Comparison of ENCODE assay signal across 8 cellular contexts in the genomic region with DNA sequence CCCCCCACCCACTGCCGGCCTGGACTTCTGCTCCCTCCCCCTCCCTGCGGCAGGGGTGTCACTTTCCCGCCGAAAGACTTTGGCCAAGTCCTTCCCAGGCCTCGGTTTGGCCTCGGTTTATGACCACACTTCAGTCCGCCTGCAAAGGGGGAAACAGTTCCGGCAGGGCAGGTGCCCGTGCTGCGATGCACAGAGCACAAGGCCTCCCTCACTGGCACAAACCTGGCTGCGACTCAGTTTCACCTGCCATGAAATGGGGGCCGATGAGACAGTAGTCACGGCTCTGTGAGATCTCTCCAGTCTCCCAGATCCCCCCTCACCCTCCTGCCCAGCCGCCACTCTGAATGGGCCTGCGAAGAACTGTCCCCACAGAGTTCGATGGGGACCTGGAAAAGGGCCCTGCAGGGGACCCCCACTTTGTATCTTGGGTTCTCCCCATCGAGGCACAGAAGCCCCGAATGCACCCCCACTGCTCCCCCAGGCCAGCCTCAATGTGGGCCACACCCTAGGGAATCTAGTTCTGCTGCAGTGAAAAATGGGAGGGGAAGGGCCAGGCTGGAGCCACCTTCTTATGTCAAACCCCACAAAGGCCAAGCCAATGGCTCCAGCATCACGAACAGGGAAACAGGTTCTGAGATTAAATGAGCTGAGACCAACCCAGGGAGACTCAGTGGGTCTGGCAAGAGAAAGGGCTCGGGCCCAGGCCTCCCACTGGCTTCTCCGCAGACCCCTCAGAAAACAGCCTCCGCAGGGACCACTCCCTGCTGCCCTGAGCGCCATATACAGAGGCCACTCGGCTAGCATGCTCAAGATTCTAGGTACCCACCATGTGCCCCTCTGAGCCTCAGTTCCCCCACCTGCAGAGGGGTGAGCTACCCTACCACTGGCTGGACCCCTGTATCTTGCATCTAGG. TPM values are rescaled to one million over a fixed set of nuclear protein-coding genes. Genes with fewer than 3 reads are reported as not detected.
A peak's percentile ranks its signal among the peaks of the same experiment; 100 is the strongest.
DNase-seq lines count a peak whose midpoint lies in the region; ATAC-seq and TF ChIP-seq lines count a peak whose summit lies in the region.

No MANE protein-coding gene starts in this region.

- H3K9ac ChIP-seq in iPS-15b (ENCODE audit: low read depth, low read length) (no peak overlapping the region), skeletal muscle tissue (ENCODE audit: low read depth in 1 of 3, low read length in 3 of 3) (peak overlapping the region in 1 of 3 donors; percentile 45)

- no peak overlapping the region for H3K27ac Mint-ChIP-seq in WTC11
- H3K27ac Mint-ChIP-seq in glutamatergic neuron (ENCODE audit: unreplicated experiment) = no peak overlapping the region

- H3K4me1 ChIP-seq in iPS-15b (ENCODE audit: control insufficient read depth, insufficient read depth, low read length) (peaks cover 4% of the 10 kb centered on the region), skeletal muscle tissue (ENCODE audit: control insufficient read depth in 3 of 3, insufficient read depth in 3 of 3, low read length in 3 of 3) (peaks cover 62 to 67% (median 64%) of the 10 kb centered on the region in 3 donors)

- peak overlapping the region; percentile 57 for H3K27ac ChIP-seq in skeletal muscle tissue (ENCODE audit: low read depth, low read length)

- peaks cover 3% of the 10 kb centered on the region for H3K36me3 ChIP-seq in iPS-15b (ENCODE audit: control insufficient read depth, insufficient read depth, low read length)
- H3K36me3 ChIP-seq in skeletal muscle tissue (ENCODE audit: control insufficient read depth in 3 of 3, insufficient read depth in 3 of 3, low read length in 3 of 3) = peaks cover 0 to 2% (median 0%) of the 10 kb centered on the region in 3 donors

- H3K4me3 Mint-ChIP-seq in WTC11 (peak overlapping the region; percentile 55), glutamatergic neuron (ENCODE audit: unreplicated experiment) (no peak overlapping the region)

- ATAC-seq in WTC11 (no peak; the same call in 1 of the 2 replicates), GM18511 (IDR thresholded peaks at IDR 0.05; ENCODE audit: unreplicated experiment) (no peak), HG03045 (IDR thresholded peaks at IDR 0.05; ENCODE audit: unreplicated experiment) (no peak)

- H3K27me3 ChIP-seq in iPS-15b (ENCODE audit: control insufficient read depth, insufficient read depth, low read length) = no peaks in the 10 kb centered on the region
- H3K27me3 ChIP-seq in skeletal muscle tissue (ENCODE audit: control insufficient read depth in 3 of 3, insufficient read depth in 3 of 3, low read length in 3 of 3) = no peaks in the 10 kb centered on the region

- H3K36me3 Mint-ChIP-seq in WTC11 = no peaks in the 10 kb centered on the region
- H3K36me3 Mint-ChIP-seq in glutamatergic neuron (ENCODE audit: unreplicated experiment) = no peaks in the 10 kb centered on the region

- H3K9me3 ChIP-seq in iPS-15b (ENCODE audit: control insufficient read depth, insufficient read depth, low read length) (no peaks in the 10 kb centered on the region), skeletal muscle tissue (ENCODE audit: control insufficient read depth in 3 of 3, low read length in 3 of 3) (no peaks in the 10 kb centered on the region)

- H3K27me3 Mint-ChIP-seq in WTC11 (ENCODE audit: low read depth) = no peaks in the 10 kb centered on the region
- peaks cover 6% of the 10 kb centered on the region for H3K27me3 Mint-ChIP-seq in glutamatergic neuron (ENCODE audit: unreplicated experiment)

- POLR2A ChIA-PET in WTC11 (lab: Charles Lee) = no interaction called here

- H3K9me3 Mint-ChIP-seq in WTC11 = no peaks in the 10 kb centered on the region
- H3K9me3 Mint-ChIP-seq in glutamatergic neuron (ENCODE audit: unreplicated experiment) = no peaks in the 10 kb centered on the region

- H3K4me1 Mint-ChIP-seq in WTC11 (peaks cover 5% of the 10 kb centered on the region; the same call in 1 of the 2 replicates), glutamatergic neuron (ENCODE audit: low read depth, unreplicated experiment) (peaks cover 9% of the 10 kb centered on the region)

- DNase-seq in NCI-H748 (lab: John Stamatoyannopoulos, UW; ENCODE audit: unreplicated experiment) (peak; percentile 25), NCI-H748 treated with DMSO at 0.1 percent for 48 hours (lab: John Stamatoyannopoulos, UW) (no peak), WTC11 (ENCODE audit: low spot score) (no peak), glutamatergic neuron (no peak)

- no peak for TF ChIP-seq CTCF in WTC11 (IDR thresholded peaks at IDR 0.05)
- no peak for TF ChIP-seq CTCF in glutamatergic neuron (IDR thresholded peaks at IDR 0.05; ENCODE audit: partially characterized antibody, unreplicated experiment)

- CTCF ChIA-PET in WTC11 (lab: Charles Lee) = interaction anchor here (0.6 to 3.3 kb wide), 10 partner anchors 11 to 268 kb away, joined by 3 to 23 read pairs (median 6); no protein-coding TSS in a partner anchor

- peak overlapping the region; percentile 35 for H3K4me3 ChIP-seq in iPS-15b (ENCODE audit: low read depth, low read length)
- H3K4me3 ChIP-seq in skeletal muscle tissue (ENCODE audit: low read length in 3 of 3) = no peak overlapping the region

TF ChIP-seq in WTC11, 78 proteins besides CTCF, POLR2A, EP300 and RAD21:
- TF ChIP-seq SOX15 (CRISPR knock-in tag; IDR thresholded peaks at IDR 0.05) = no peak
- no peak for TF ChIP-seq ZNF317 (CRISPR knock-in tag; IDR thresholded peaks at IDR 0.05; ENCODE audit: borderline replicate concordance, low read depth)
- no peak for TF ChIP-seq OVOL2 (CRISPR knock-in tag; IDR thresholded peaks at IDR 0.05; ENCODE audit: borderline replicate concordance)
- TF ChIP-seq EMX1 (CRISPR knock-in tag; IDR thresholded peaks at IDR 0.05) = no peak
- TF ChIP-seq MXD4 (CRISPR knock-in tag; IDR thresholded peaks at IDR 0.05; ENCODE audit: borderline replicate concordance) = no peak
- 0 out of 2 replicates have a peak, but pooled peaks have one; percentile 1 for TF ChIP-seq NFYB (CRISPR knock-in tag; conservative IDR thresholded peaks at IDR 0.05; ENCODE audit: low read depth)

RNA-seq across cellular contexts. Expression of a gene that starts 29.0 kb away (rescaled TPM):
- total RNA-seq in WTC11 (2021) = 58.3 to 65.4 TPM (median 61.3 TPM) in 3 replicates
- total RNA-seq in skeletal muscle tissue = 49.6 TPM
- 119 TPM for total RNA-seq in glutamatergic neuron (ENCODE audit: unreplicated experiment)

RNA-seq across cellular contexts. Expression of a gene that starts 33.3 kb away (rescaled TPM):
- total RNA-seq in WTC11 (2021) = 13.2 to 16.8 TPM (median 14.8 TPM) in 3 replicates
- 13.6 TPM for total RNA-seq in skeletal muscle tissue
- 31.8 TPM for total RNA-seq in glutamatergic neuron (ENCODE audit: unreplicated experiment)

RNA-seq across cellular contexts. Expression of a gene that starts 46.0 kb away (rescaled TPM):
- 15.9 to 18.8 TPM (median 18.8 TPM) in 3 replicates for total RNA-seq in WTC11 (2021)
- total RNA-seq in skeletal muscle tissue = 13.6 TPM
- 6.4 TPM for total RNA-seq in glutamatergic neuron (ENCODE audit: unreplicated experiment)

RNA-seq across cellular contexts. Expression of a gene that starts 46.1 kb away (rescaled TPM):
- total RNA-seq in WTC11 (2021) (30.8 to 38.0 TPM (median 36.1 TPM) in 3 replicates), skeletal muscle tissue (25.6 TPM), glutamatergic neuron (ENCODE audit: unreplicated experiment) (34.8 TPM)
